ENCODE assay signal across 1 cellular context in the genomic region with DNA sequence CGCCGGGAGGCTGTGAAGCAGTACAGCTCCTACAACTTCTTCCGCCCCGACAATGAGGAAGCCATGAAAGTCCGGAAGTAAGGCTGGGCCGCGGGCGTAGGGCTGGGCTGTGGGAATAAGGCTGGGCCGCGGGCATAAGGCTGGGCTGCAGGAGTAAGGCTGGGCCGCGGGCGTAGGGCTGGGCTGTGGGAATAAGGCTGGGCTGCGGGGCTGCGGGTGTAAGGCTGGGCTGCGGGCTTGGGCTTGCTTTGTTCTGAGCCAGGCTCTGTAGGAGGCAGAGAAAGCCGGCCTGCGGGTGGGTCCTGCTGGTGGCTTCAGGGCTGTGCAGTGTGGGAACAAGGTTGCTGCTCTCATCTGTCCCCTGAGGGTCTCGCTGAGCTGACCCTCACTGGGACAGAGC.
TF ChIP-seq lines count a peak whose summit lies in the region.

No MANE protein-coding gene starts in this region.

TF ChIP-seq in WTC11, 78 proteins besides CTCF, POLR2A, EP300 and RAD21 (continued from another document):
- TF ChIP-seq, protein P1, sequence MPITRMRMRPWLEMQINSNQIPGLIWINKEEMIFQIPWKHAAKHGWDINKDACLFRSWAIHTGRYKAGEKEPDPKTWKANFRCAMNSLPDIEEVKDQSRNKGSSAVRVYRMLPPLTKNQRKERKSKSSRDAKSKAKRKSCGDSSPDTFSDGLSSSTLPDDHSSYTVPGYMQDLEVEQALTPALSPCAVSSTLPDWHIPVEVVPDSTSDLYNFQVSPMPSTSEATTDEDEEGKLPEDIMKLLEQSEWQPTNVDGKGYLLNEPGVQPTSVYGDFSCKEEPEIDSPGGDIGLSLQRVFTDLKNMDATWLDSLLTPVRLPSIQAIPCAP (CRISPR knock-in tag; IDR thresholded peaks at IDR 0.05): no peak
- TF ChIP-seq FOXJ3 (CRISPR knock-in tag; IDR thresholded peaks at IDR 0.05; ENCODE audit: borderline replicate concordance) (no peak), RORB (CRISPR knock-in tag; IDR thresholded peaks at IDR 0.05) (no peak), HMGA2 (CRISPR knock-in tag; IDR thresholded peaks at IDR 0.05) (no peak), EMX1 (CRISPR knock-in tag; IDR thresholded peaks at IDR 0.05) (no peak), KAT7 (CRISPR knock-in tag; IDR thresholded peaks at IDR 0.05; ENCODE audit: borderline replicate concordance) (no peak), JUN (CRISPR knock-in tag; IDR thresholded peaks at IDR 0.05) (no peak), NFATC4 (CRISPR knock-in tag; IDR thresholded peaks at IDR 0.05) (no peak), CREB1 (CRISPR knock-in tag; IDR thresholded peaks at IDR 0.05) (no peak), JAZF1 (CRISPR knock-in tag; IDR thresholded peaks at IDR 0.05) (no peak)
